ENCODE assay signal across 16 cellular contexts in the genomic region with DNA sequence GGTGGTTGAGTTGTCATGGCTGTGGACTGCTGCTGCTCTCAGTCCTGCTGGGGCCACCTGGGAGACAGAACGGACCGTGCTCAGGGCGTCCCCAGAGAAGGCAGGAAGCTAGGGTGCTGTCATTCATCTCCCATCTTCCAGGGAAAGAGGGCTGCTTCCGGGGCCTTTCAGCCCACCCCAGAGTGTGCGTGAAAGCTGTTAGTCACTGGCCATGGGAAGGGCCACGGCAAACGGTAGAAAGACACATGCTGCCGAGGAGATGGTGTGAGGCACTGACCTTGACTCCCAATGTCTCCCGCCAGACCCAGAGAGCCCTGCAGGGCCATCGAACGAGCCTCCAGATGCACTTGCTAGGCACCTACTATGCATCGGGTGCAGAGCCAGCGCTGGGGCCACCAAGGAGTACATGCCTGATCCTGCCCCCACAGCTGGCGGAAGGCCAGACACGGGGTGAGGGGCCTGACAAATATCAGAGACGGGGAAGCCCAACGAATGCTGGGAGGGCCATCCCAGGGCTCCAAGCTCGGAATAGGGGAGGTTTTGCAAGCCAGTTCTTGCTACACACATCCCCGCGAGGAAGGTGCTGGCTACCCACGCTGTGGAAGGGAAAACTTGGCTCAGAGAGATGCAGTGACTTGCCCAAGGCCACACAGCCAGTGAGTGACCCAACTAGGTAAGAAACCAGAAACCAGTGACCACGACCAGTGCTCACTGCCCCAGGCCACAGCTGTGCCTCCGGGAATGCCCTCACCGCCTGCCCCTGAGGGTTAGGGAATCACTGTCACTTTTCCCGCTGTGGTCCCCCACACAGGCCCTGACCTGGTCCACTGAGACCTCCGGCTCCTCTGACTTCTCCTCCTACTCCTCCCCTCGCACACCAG. TPM values are rescaled to one million over a fixed set of nuclear protein-coding genes. Genes with fewer than 3 reads are reported as not detected.
DNase-seq lines count a peak whose midpoint lies in the region; ATAC-seq, FAIRE-seq and TF ChIP-seq lines count a peak whose summit lies in the region.
"Had no signal": no experiment of that assay in that cellular context is flagged by ENCODE, and none has a peak within 500 bp of the region (broad histone marks: within the 10 kb centered on the region; RNA-seq: fewer than 3 reads in every experiment).

No MANE protein-coding gene starts in this region.

- H3K36me3 ChIP-seq in RWPE2 (ENCODE audit: low read depth) (peaks cover 54% of the 10 kb centered on the region), H1 (ENCODE audit: control insufficient read depth in 2 of 4, insufficient read depth in 4 of 4, low read length in 3 of 4) (no peaks in the 10 kb centered on the region), uterus (no peaks in the 10 kb centered on the region)

- peak; percentile 49 for DNase-seq in activated T-cell treated with anti-CD3 and anti-CD28 coated beads, Interleukin-2, amount 50 U/mL, for 24 hours
- no peak for DNase-seq in activated T-cell treated with anti-CD3 and anti-CD28 coated beads, Interleukin-2, amount 50 U/mL, for 1 hour
- peak; percentile 52 for DNase-seq in RWPE2 (ENCODE audit: low spot score)
- DNase-seq in H1 (ENCODE audit: low read depth in 1 of 2, low spot score in 2 of 2) = no peak
- peak; percentile 41 for DNase-seq in stimulated activated naive CD8-positive, alpha-beta T cell treated with anti-CD3 and anti-CD28 coated beads, Interleukin-15, Interleukin-2, amounts not matched to agents 100 U/mL and 50 U/mL, for 24 hours
- DNase-seq in NCI-H2227 (lab: John Stamatoyannopoulos, UW; ENCODE audit: unreplicated experiment) = no peak
- DNase-seq in NCI-H82 treated with DMSO at 0.1 percent for 48 hours (lab: John Stamatoyannopoulos, UW; ENCODE audit: unreplicated experiment) = no peak
- DNase-seq in uterus = no peak
- DNase-seq: left colon, MV-4-11, NCI-H526, nucleus accumbens had no signal

- 0 out of 2 replicates have a peak overlapping the region, but pooled peaks have one; percentile 32 for H2BK20ac ChIP-seq in H1 (ENCODE audit: low read length)

- intact Hi-C loops in uterus (cut with DNase I; ENCODE audit: low total_unique reads) = no loop called here

- H3K27ac ChIP-seq in RWPE2 (ENCODE audit: poor library complexity, severe bottlenecking) (no peak overlapping the region), H1 (ENCODE audit: low read depth, low read length) (no peak overlapping the region), uterus (no peak overlapping the region)

- peak overlapping the region; percentile 98 for H3K27ac Mint-ChIP-seq in activated T-cell treated with anti-CD3 and anti-CD28 coated beads, Interleukin-2, amount 50 U/mL, for 24 hours

- no peak overlapping the region for H2BK15ac ChIP-seq in H1 (ENCODE audit: low read length)

- H3K4me1 ChIP-seq in RWPE2 (ENCODE audit: insufficient read depth, poor library complexity, severe bottlenecking) (peaks cover 13% of the 10 kb centered on the region), H1 (replicated peaks in 1 of 4; ENCODE audit: control insufficient read depth in 3 of 4, insufficient read depth in 4 of 4, low read length in 3 of 4) (peaks cover 0 to 5% (median 1%) of the 10 kb centered on the region in 4 experiments; a peak in 2 of 7 replicates), uterus (no peaks in the 10 kb centered on the region)

- H3K4me2 ChIP-seq in H1 (ENCODE audit: insufficient read depth in 1 of 2, low read depth in 2 of 2, low read length in 2 of 2) = no peak overlapping the region
- H3K4me2 ChIP-seq: smooth muscle cell had no signal

- H3K9me3 ChIP-seq in RWPE2 (ENCODE audit: severe bottlenecking) (no peaks in the 10 kb centered on the region), H1 (ENCODE audit: insufficient read depth in 2 of 2, low read depth in 1 of 2, low read length in 1 of 2) (no peaks in the 10 kb centered on the region), uterus (no peaks in the 10 kb centered on the region)

- H3K9me3 Mint-ChIP-seq in activated T-cell treated with anti-CD3 and anti-CD28 coated beads, Interleukin-2, amount 50 U/mL, for 24 hours = no peaks in the 10 kb centered on the region

- H3K14ac ChIP-seq in H1 (ENCODE audit: insufficient read length) = no peak overlapping the region

- H4K8ac ChIP-seq in H1 (ENCODE audit: extremely low read depth, insufficient read depth, low read length) = no peak overlapping the region

- TF ChIP-seq CTCF in RWPE2 (IDR thresholded peaks at IDR 0.05; ENCODE audit: poor library complexity, severe bottlenecking) = no peak
- no peak for TF ChIP-seq CTCF in H1 (IDR thresholded peaks at IDR 0.05; ENCODE audit: control extremely low read depth in 1 of 3, insufficient read depth in 1 of 3, low read depth in 1 of 3, low read length in 3 of 3)
- no peak for TF ChIP-seq CTCF in uterus (IDR thresholded peaks at IDR 0.05)

- H2AFZ ChIP-seq in H1 (ENCODE audit: low read length) = no peak overlapping the region

- H4K91ac ChIP-seq in H1 (replicated peaks; ENCODE audit: insufficient read length, low read length) = no peak overlapping the region

- no peak overlapping the region for H3K4ac ChIP-seq in H1 (replicated peaks; ENCODE audit: insufficient read length, low read depth, low read length)

- H4K5ac ChIP-seq in H1 (ENCODE audit: insufficient read length, low read depth, low read length) = no peak overlapping the region

- peaks cover 96% of the 10 kb centered on the region for H3K4me1 Mint-ChIP-seq in activated T-cell treated with anti-CD3 and anti-CD28 coated beads, Interleukin-2, amount 50 U/mL, for 24 hours (ENCODE audit: low read depth)

- no peaks in the 10 kb centered on the region for H3K27me3 Mint-ChIP-seq in activated T-cell treated with anti-CD3 and anti-CD28 coated beads, Interleukin-2, amount 50 U/mL, for 24 hours

- POLR2A ChIA-PET in H1 (lab: Charles Lee; ENCODE audit: partially characterized antibody) = no interaction called here

- H2AK5ac ChIP-seq in H1 (ENCODE audit: low read depth, low read length) = no peak overlapping the region

- no peak overlapping the region for H3K18ac ChIP-seq in H1 (ENCODE audit: extremely low read depth, low read length)

- TF ChIP-seq POLR2A in H1 (IDR thresholded peaks at IDR 0.05; ENCODE audit: control extremely low read depth in 1 of 2, low read depth in 2 of 2, low read length in 2 of 2) (no peak), uterus (IDR thresholded peaks at IDR 0.05) (no peak)

- H3K23me2 ChIP-seq in H1 (ENCODE audit: low read depth, low read length) = no peaks in the 10 kb centered on the region

- H2BK12ac ChIP-seq in H1 (ENCODE audit: low read depth, low read length) = no peak overlapping the region

- H4K20me1 ChIP-seq in H1 (replicated peaks in 1 of 2; ENCODE audit: control insufficient read depth in 1 of 2, insufficient read depth in 2 of 2, low read length in 2 of 2) = no peaks in the 10 kb centered on the region

- H3K27me3 ChIP-seq in RWPE2 (ENCODE audit: insufficient read depth, poor library complexity, severe bottlenecking) (no peaks in the 10 kb centered on the region), H1 (replicated peaks in 1 of 4; ENCODE audit: control insufficient read depth in 3 of 4, extremely low read depth in 1 of 4, insufficient read depth in 3 of 4, low read length in 3 of 4) (no peaks in the 10 kb centered on the region), uterus (no peaks in the 10 kb centered on the region)

- FAIRE-seq in H1 (lab: Jason Lieb, UNC) = no peak
- FAIRE-seq: G401.6 had no signal

- no peak overlapping the region for H3K9ac ChIP-seq in H1 (replicated peaks in 1 of 4; ENCODE audit: extremely low read depth in 1 of 4, low read depth in 3 of 4, low read length in 3 of 4)

- peak overlapping the region; percentile 44; the same call in 1 of the 2 replicates for H2BK5ac ChIP-seq in H1 (ENCODE audit: low read depth, low read length)

- no peak overlapping the region for H3K56ac ChIP-seq in H1 (replicated peaks; ENCODE audit: insufficient read length, low read depth, low read length)

- H3K36me3 Mint-ChIP-seq in activated T-cell treated with anti-CD3 and anti-CD28 coated beads, Interleukin-2, amount 50 U/mL, for 24 hours (ENCODE audit: low read depth) = peaks cover 98% of the 10 kb centered on the region

- no peak overlapping the region for H3K23ac ChIP-seq in H1 (ENCODE audit: insufficient read length)

- ATAC-seq in RWPE2 (ENCODE audit: low read depth) = no peak
- ATAC-seq in stimulated activated naive CD8-positive, alpha-beta T cell treated with anti-CD3 and anti-CD28 coated beads, Interleukin-15, Interleukin-2, amounts not matched to agents 100 U/mL and 50 U/mL, for 24 hours = no peak
- ATAC-seq: left colon had no signal

- WGBS in H1 (ENCODE audit: extremely low coverage in 1 of 2, insufficient coverage in 1 of 2, insufficient read length in 1 of 2, insufficient replicate concordance in 2 of 2, low coverage in 1 of 2, low lambda C conversion rate in 2 of 2, missing lambda C conversion rate in 1 of 2), 2 experiments = 84% methylated on average over 27 of the region's 27 CpGs; no CpG with 5 or more reads in 1 of the 2 experiments

- TF ChIP-seq RAD21 in H1 (IDR thresholded peaks at IDR 0.05 in 1 of 2, conservative IDR thresholded peaks at IDR 0.05 in 1 of 2; ENCODE audit: low read depth in 2 of 2, low read length in 2 of 2) = no peak

- TF ChIP-seq EP300 in H1 (IDR thresholded peaks at IDR 0.05; ENCODE audit: borderline replicate concordance in 1 of 2, low read depth in 2 of 2, low read length in 2 of 2) = no peak

- no peaks in the 10 kb centered on the region for H3K79me1 ChIP-seq in H1 (ENCODE audit: low read depth, low read length)

- peak overlapping the region; percentile 69 for H3K4me3 Mint-ChIP-seq in activated T-cell treated with anti-CD3 and anti-CD28 coated beads, Interleukin-2, amount 50 U/mL, for 24 hours

- H2BK120ac ChIP-seq in H1 (replicated peaks; ENCODE audit: low read depth, low read length) = no peak overlapping the region

- H3K4me3 ChIP-seq in RWPE2 (ENCODE audit: severe bottlenecking) = no peak overlapping the region
- no peak overlapping the region for H3K4me3 ChIP-seq in H1 (ENCODE audit: extremely low read depth in 1 of 4, insufficient read depth in 2 of 4, low read depth in 3 of 4, low read length in 4 of 4)
- no peak overlapping the region for H3K4me3 ChIP-seq in uterus
- H3K4me3 ChIP-seq: smooth muscle cell had no signal

- CTCF ChIA-PET in H1 (lab: Charles Lee; ENCODE audit: partially characterized antibody) = interaction anchor here (1.0 to 2.1 kb wide), 3 partner anchors 9 to 299 kb away, joined by 3 to 10 read pairs (median 4); no protein-coding TSS in a partner anchor

- no peaks in the 10 kb centered on the region for H3K79me2 ChIP-seq in H1 (ENCODE audit: control insufficient read depth in 1 of 2, insufficient read depth in 2 of 2, low read length in 2 of 2)

RNA-seq across cellular contexts. Expression of a gene that starts 10.1 kb away (rescaled TPM):
- total RNA-seq in H1 (2021; fragmentation: NEBNext Ultra II Directional; extraction: Animal tissue kit (Norgen Biotek cat#: 25700)) = 2.1 and 2.3 TPM in 2 replicates
- polyA plus RNA-seq in H1 (2011; rRNA removed) = 4.3 and 6.1 TPM in 2 replicates
- polyA plus RNA-seq in H1 (2011; cell fraction: cytosol; rRNA removed) = 1.5 TPM
- polyA plus RNA-seq in H1 (2011; cell fraction: nucleus; rRNA removed) = 6.4 TPM
- 1.6 to 3.7 TPM (median 2.8 TPM) in 4 replicates for polyA plus RNA-seq in H1 (2012, experiment 1 of 2)
- 1.8 TPM for polyA plus RNA-seq in H1 (2012, experiment 2 of 2)
- 4.4 TPM for polyA plus RNA-seq in H1 (2013, experiment 1 of 2)
- 4.1 TPM for polyA plus RNA-seq in H1 (2013, experiment 2 of 2)
- polyA minus RNA-seq in H1 (2011; rRNA and poly(A)+ RNA removed) = 1.7 and 2.9 TPM in 2 replicates
- 3.2 TPM for polyA minus RNA-seq in H1 (2011; cell fraction: cytosol; rRNA and poly(A)+ RNA removed)
- polyA minus RNA-seq in H1 (2011; cell fraction: nucleus; rRNA and poly(A)+ RNA removed) = 3.7 TPM
- total RNA-seq in uterus = 1 to 10 TPM; 2.4 to 6.7 (median 4.5) TPM
- total RNA-seq: SK-MEL-5 had no signal

RNA-seq across cellular contexts. Expression of a gene that starts 21.7 kb away (rescaled TPM):
- 0.22 and 0.54 TPM in 2 replicates for total RNA-seq in H1 (2021; fragmentation: NEBNext Ultra II Directional; extraction: Animal tissue kit (Norgen Biotek cat#: 25700))
- polyA plus RNA-seq in H1 (2011; rRNA removed) = 0.61 and 0.77 TPM in 2 replicates
- polyA plus RNA-seq in H1 (2011; cell fraction: cytosol; rRNA removed) = 0.54 TPM
- 0.53 TPM for polyA plus RNA-seq in H1 (2011; cell fraction: nucleus; rRNA removed)
- polyA plus RNA-seq in H1 (2012, experiment 1 of 2) = 0.47 to 1.0 TPM (median 0.80 TPM) in 4 replicates
- polyA plus RNA-seq in H1 (2012, experiment 2 of 2) = 0.73 TPM
- polyA plus RNA-seq in H1 (2013, experiment 1 of 2) = 0.14 TPM
- 0.17 TPM for polyA plus RNA-seq in H1 (2013, experiment 2 of 2)
- 0.35 and 1.2 TPM in 2 replicates for polyA minus RNA-seq in H1 (2011; rRNA and poly(A)+ RNA removed)
- polyA minus RNA-seq in H1 (2011; cell fraction: cytosol; rRNA and poly(A)+ RNA removed) = 0.73 TPM
- polyA minus RNA-seq in H1 (2011; cell fraction: nucleus; rRNA and poly(A)+ RNA removed) = 0.50 TPM
- 1 to 10 TPM in 2 of 4 donors, under 1 TPM in 1, not detected in 1; under 0.01 to 5.8 (median 3.1) TPM for total RNA-seq in uterus
- total RNA-seq: glomerular endothelial cell, SK-MEL-5, smooth muscle cell had no signal
- polyA plus RNA-seq: smooth muscle cell had no signal

RNA-seq across cellular contexts. Expression of a gene that starts 45.9 kb away (rescaled TPM):
- 3.1 and 4.6 TPM in 2 replicates for total RNA-seq in H1 (2021; fragmentation: NEBNext Ultra II Directional; extraction: Animal tissue kit (Norgen Biotek cat#: 25700))
- 5.9 and 6.5 TPM in 2 replicates for polyA plus RNA-seq in H1 (2011; rRNA removed)
- 5.7 TPM for polyA plus RNA-seq in H1 (2011; cell fraction: cytosol; rRNA removed)
- polyA plus RNA-seq in H1 (2011; cell fraction: nucleus; rRNA removed) = 17.9 TPM
- 4.9 to 6.3 TPM (median 5.5 TPM) in 4 replicates for polyA plus RNA-seq in H1 (2012, experiment 1 of 2)
- polyA plus RNA-seq in H1 (2012, experiment 2 of 2) = 2.6 TPM
- 5.6 TPM for polyA plus RNA-seq in H1 (2013, experiment 1 of 2)
- polyA plus RNA-seq in H1 (2013, experiment 2 of 2) = 6.5 TPM
- 5.3 and 5.7 TPM in 2 replicates for polyA minus RNA-seq in H1 (2011; rRNA and poly(A)+ RNA removed)
- polyA minus RNA-seq in H1 (2011; cell fraction: cytosol; rRNA and poly(A)+ RNA removed) = 2.9 TPM
- 11.6 TPM for polyA minus RNA-seq in H1 (2011; cell fraction: nucleus; rRNA and poly(A)+ RNA removed)
- 10 to 100 TPM in 1 of 4 donors, 1 to 10 TPM in 2, under 1 TPM in 1; 0.29 to 16.0 (median 3.1) TPM for total RNA-seq in uterus

RNA-seq across cellular contexts. Expression of a gene that starts 48.3 kb away (rescaled TPM):
- not detected in 2 replicates for total RNA-seq in H1 (2021; fragmentation: NEBNext Ultra II Directional; extraction: Animal tissue kit (Norgen Biotek cat#: 25700))
- polyA plus RNA-seq in H1 (2011; rRNA removed) = 0.08 and 0.09 TPM in 2 replicates
- polyA plus RNA-seq in H1 (2011; cell fraction: cytosol; rRNA removed) = 0.43 TPM
- 0.16 TPM for polyA plus RNA-seq in H1 (2011; cell fraction: nucleus; rRNA removed)
- polyA plus RNA-seq in H1 (2012, experiment 1 of 2) = 0.07 to 0.11 TPM in 2 of 4 replicates, not detected in the others
- polyA plus RNA-seq in H1 (2012, experiment 2 of 2) = not detected
- 0.02 TPM for polyA plus RNA-seq in H1 (2013, experiment 1 of 2)
- 0.04 TPM for polyA plus RNA-seq in H1 (2013, experiment 2 of 2)
- polyA minus RNA-seq in H1 (2011; rRNA and poly(A)+ RNA removed) = 0.10 TPM in 1 of 2 replicates, not detected in the other
- polyA minus RNA-seq in H1 (2011; cell fraction: cytosol; rRNA and poly(A)+ RNA removed) = not detected
- polyA minus RNA-seq in H1 (2011; cell fraction: nucleus; rRNA and poly(A)+ RNA removed) = not detected
- 10 to 100 TPM in 1 of 4 donors, 1 to 10 TPM in 3; 3.8 to 12.2 (median 5.9) TPM for total RNA-seq in uterus
- total RNA-seq: smooth muscle cell had no signal
- polyA plus RNA-seq: smooth muscle cell had no signal

Comparison
In these comparisons a context has a peak if more than half of its experiments do, and no peak if none do; other contexts are left out.
1. DNase-seq: peak in activated T-cell treated with anti-CD3 and anti-CD28 coated beads, Interleukin-2, amount 50 U/mL, for 24 hours (single experiment), RWPE2 (single experiment) and stimulated activated naive CD8-positive, alpha-beta T cell treated with anti-CD3 and anti-CD28 coated beads, Interleukin-15, Interleukin-2, amounts not matched to agents 100 U/mL and 50 U/mL, for 24 hours (single experiment); none in activated T-cell treated with anti-CD3 and anti-CD28 coated beads, Interleukin-2, amount 50 U/mL, for 1 hour (single experiment), H1 (0 of 2), NCI-H2227 (single experiment), NCI-H82 treated with DMSO at 0.1 percent for 48 hours (single experiment) and uterus (0 of 2).